Comparison of ENCODE assay signal across 1 cellular context in genomic region chr10:93250010-93250409, GRCh38.
TF ChIP-seq lines count a peak whose summit lies in the region.

No MANE protein-coding gene starts in this region.

TF ChIP-seq in HepG2, 621 proteins besides CTCF, POLR2A, EP300 and RAD21 (continued from another document and continues in another):
- TF ChIP-seq CEBPZ (IDR thresholded peaks at IDR 0.05; ENCODE audit: low read length) (no peak), HDAC6 (IDR thresholded peaks at IDR 0.05; ENCODE audit: low read depth, low read length) (no peak), SAP130 (CRISPR knock-in tag; IDR thresholded peaks at IDR 0.05; ENCODE audit: low read depth) (no peak), EHMT2 (IDR thresholded peaks at IDR 0.05; ENCODE audit: borderline replicate concordance, low read depth, low read length) (no peak), SCMH1 (CRISPR knock-in tag; IDR thresholded peaks at IDR 0.05; ENCODE audit: borderline replicate concordance) (no peak), ZNF605 (CRISPR knock-in tag; IDR thresholded peaks at IDR 0.05) (no peak), THAP11 (CRISPR knock-in tag; IDR thresholded peaks at IDR 0.05) (no peak), ZBTB33 (CRISPR knock-in tag; IDR thresholded peaks at IDR 0.05) (no peak), KLF12 (CRISPR knock-in tag; IDR thresholded peaks at IDR 0.05; ENCODE audit: borderline replicate concordance) (no peak), TP53 (CRISPR knock-in tag; conservative IDR thresholded peaks at IDR 0.05) (no peak), MAX (IDR thresholded peaks at IDR 0.05) (no peak), ELF4 (CRISPR knock-in tag; IDR thresholded peaks at IDR 0.05; ENCODE audit: borderline replicate concordance) (no peak), SIN3B (IDR thresholded peaks at IDR 0.05; ENCODE audit: low read length) (no peak), ZNF629 (CRISPR knock-in tag; conservative IDR thresholded peaks at IDR 0.05) (peak; percentile 57; the same call in 1 of the 2 replicates), REST (IDR thresholded peaks at IDR 0.05; ENCODE audit: borderline replicate concordance in 1 of 2, low read depth in 1 of 2, low read length in 2 of 2) (no peak), IRF1 (CRISPR knock-in tag; IDR thresholded peaks at IDR 0.05; ENCODE audit: low read depth) (no peak), GATAD2A (CRISPR knock-in tag; IDR thresholded peaks at IDR 0.05) (0 out of 2 replicates have a peak, but pooled peaks have one; percentile 8), UBTF (CRISPR knock-in tag; IDR thresholded peaks at IDR 0.05) (no peak), YY1 (IDR thresholded peaks at IDR 0.05; ENCODE audit: insufficient read depth, insufficient replicate concordance, low read depth, low read length) (no peak), SALL1 (CRISPR knock-in tag; IDR thresholded peaks at IDR 0.05) (peak; percentile 62), ZNF607 (CRISPR knock-in tag; IDR thresholded peaks at IDR 0.05; ENCODE audit: borderline replicate concordance) (no peak), ZNF768 (CRISPR knock-in tag; IDR thresholded peaks at IDR 0.05) (no peak), CENPX (CRISPR knock-in tag; IDR thresholded peaks at IDR 0.05) (no peak), TBP (CRISPR knock-in tag; IDR thresholded peaks at IDR 0.05) (no peak), ZNF263 (CRISPR knock-in tag; IDR thresholded peaks at IDR 0.05) (peak; percentile 71), ZNF672 (CRISPR knock-in tag; IDR thresholded peaks at IDR 0.05) (no peak), SMAD3 (CRISPR knock-in tag; IDR thresholded peaks at IDR 0.05) (no peak), ZNF317 (CRISPR knock-in tag; IDR thresholded peaks at IDR 0.05) (no peak), RFX5 (IDR thresholded peaks at IDR 0.05; ENCODE audit: low read depth, low read length) (no peak), ZNF160 (CRISPR knock-in tag; IDR thresholded peaks at IDR 0.05) (no peak), ZNF274 (CRISPR knock-in tag; IDR thresholded peaks at IDR 0.05) (no peak), AHDC1 (CRISPR knock-in tag; IDR thresholded peaks at IDR 0.05; ENCODE audit: borderline replicate concordance) (0 out of 2 replicates have a peak, but pooled peaks have one; percentile 41), ATF6 (CRISPR knock-in tag; conservative IDR thresholded peaks at IDR 0.05) (no peak), THAP7 (CRISPR knock-in tag; IDR thresholded peaks at IDR 0.05) (no peak), FOXA1 (IDR thresholded peaks at IDR 0.05) (no peak), FOXA1 (CRISPR knock-in tag; IDR thresholded peaks at IDR 0.05) (no peak), ZMYM4 (CRISPR knock-in tag; IDR thresholded peaks at IDR 0.05) (0 out of 2 replicates have a peak, but pooled peaks have one; percentile 27)
